ENCODE assay signal across 8 cellular contexts in genomic region chr3:3800685-3801509, GRCh38. TPM values are rescaled to one million over a fixed set of nuclear protein-coding genes. Genes with fewer than 3 reads are reported as not detected.
DNase-seq lines count a peak whose midpoint lies in the region; ATAC-seq and TF ChIP-seq lines count a peak whose summit lies in the region.

No MANE protein-coding gene starts in this region.

- H3K27ac Mint-ChIP-seq in type B pancreatic cell: peak overlapping the region; percentile 84

- no peaks in the 10 kb centered on the region for H3K4me1 ChIP-seq in endocrine pancreas (ENCODE audit: control insufficient read depth, insufficient read depth, low read length)
- peaks cover 13% of the 10 kb centered on the region for H3K4me1 ChIP-seq in mucosa of stomach (ENCODE audit: control insufficient read depth, insufficient read depth, low read length)

- peak; percentile 17 for DNase-seq in activated T-cell treated with anti-CD3 and anti-CD28 coated beads, Interleukin-2, amount 50 U/mL, for 1 hour
- no peak for DNase-seq in activated T-cell treated with anti-CD3 and anti-CD28 coated beads, Interleukin-2, amount 50 U/mL, for 4 hours
- DNase-seq in type B pancreatic cell (ENCODE audit: extremely low spot score, unreplicated experiment) (peak; percentile 78), epidermal melanocyte (ENCODE audit: insufficient read length, low spot score) (no peak), kidney glomerular epithelial cell (lab: John Stamatoyannopoulos, UW) (no peak)

- H3K27me3 ChIP-seq in endocrine pancreas (ENCODE audit: control insufficient read depth, insufficient read depth, low read length): no peaks in the 10 kb centered on the region
- peaks cover 30% of the 10 kb centered on the region for H3K27me3 ChIP-seq in mucosa of stomach (ENCODE audit: control insufficient read depth, insufficient read depth, low read length)

- ATAC-seq in activated T-cell treated with anti-CD3 and anti-CD28 coated beads, Interleukin-2, amount 50 U/mL, for 4 hours: no peak
- no peak for ATAC-seq in GM19023 (IDR thresholded peaks at IDR 0.05; ENCODE audit: unreplicated experiment)

- peak overlapping the region; percentile 13 for H3K9ac ChIP-seq in endocrine pancreas (ENCODE audit: control insufficient read depth, insufficient read depth, low read length)
- peak overlapping the region; percentile 12 for H3K9ac ChIP-seq in mucosa of stomach (ENCODE audit: low read length)

- H3K4me3 Mint-ChIP-seq in activated T-cell treated with anti-CD3 and anti-CD28 coated beads, Interleukin-2, amount 50 U/mL, for 4 hours: no peak overlapping the region
- H3K4me3 Mint-ChIP-seq in type B pancreatic cell: peak overlapping the region; percentile 93

- no peaks in the 10 kb centered on the region for H3K9me3 Mint-ChIP-seq in activated T-cell treated with anti-CD3 and anti-CD28 coated beads, Interleukin-2, amount 50 U/mL, for 4 hours
- H3K9me3 Mint-ChIP-seq in type B pancreatic cell: no peaks in the 10 kb centered on the region

- TF ChIP-seq CTCF in type B pancreatic cell (conservative IDR thresholded peaks at IDR 0.05): no peak

- H3K4me3 ChIP-seq in endocrine pancreas (ENCODE audit: control insufficient read depth, insufficient read depth, low read length) (no peak overlapping the region), mucosa of stomach (ENCODE audit: low read length) (no peak overlapping the region)

- no peaks in the 10 kb centered on the region for H3K36me3 Mint-ChIP-seq in activated T-cell treated with anti-CD3 and anti-CD28 coated beads, Interleukin-2, amount 50 U/mL, for 4 hours (ENCODE audit: insufficient read depth)
- peaks cover 5% of the 10 kb centered on the region for H3K36me3 Mint-ChIP-seq in type B pancreatic cell

- no peaks in the 10 kb centered on the region for H3K36me3 ChIP-seq in endocrine pancreas (ENCODE audit: control insufficient read depth, insufficient read depth, low read length)
- no peaks in the 10 kb centered on the region for H3K36me3 ChIP-seq in mucosa of stomach (ENCODE audit: control insufficient read depth, insufficient read depth, low read length)

- H3K27me3 Mint-ChIP-seq in activated T-cell treated with anti-CD3 and anti-CD28 coated beads, Interleukin-2, amount 50 U/mL, for 4 hours (ENCODE audit: low read depth): peaks cover 51% of the 10 kb centered on the region
- H3K27me3 Mint-ChIP-seq in type B pancreatic cell: peaks cover 22% of the 10 kb centered on the region

- H3K9me3 ChIP-seq in endocrine pancreas (ENCODE audit: control insufficient read depth, low read length): no peaks in the 10 kb centered on the region
- no peaks in the 10 kb centered on the region for H3K9me3 ChIP-seq in mucosa of stomach (ENCODE audit: control insufficient read depth, low read length)

- H3K4me1 Mint-ChIP-seq in activated T-cell treated with anti-CD3 and anti-CD28 coated beads, Interleukin-2, amount 50 U/mL, for 4 hours (ENCODE audit: low read depth): peaks cover 8% of the 10 kb centered on the region
- peaks cover 30% of the 10 kb centered on the region for H3K4me1 Mint-ChIP-seq in type B pancreatic cell (ENCODE audit: unreplicated experiment)

RNA-seq across cellular contexts. Expression of gene LRRN1, which starts 1.7 kb away (rescaled TPM):
- total RNA-seq in activated T-cell treated with anti-CD3 and anti-CD28 coated beads, Interleukin-2, amount 50 U/mL, for 4 hours: 1 to 10 TPM in 1 of 3 donors, under 1 TPM in 2; 0.19 to 2.4 (median 0.28) TPM
- 30.7 and 85.2 TPM in 2 replicates for total RNA-seq in type B pancreatic cell (ENCODE audit: low replicate concordance)

Comparison
In these comparisons a context has a peak if more than half of its experiments do, and no peak if none do; other contexts are left out.
1. DNase-seq: peak in activated T-cell treated with anti-CD3 and anti-CD28 coated beads, Interleukin-2, amount 50 U/mL, for 1 hour (single experiment) and type B pancreatic cell (single experiment); none in activated T-cell treated with anti-CD3 and anti-CD28 coated beads, Interleukin-2, amount 50 U/mL, for 4 hours (single experiment), epidermal melanocyte (single experiment) and kidney glomerular epithelial cell (single experiment).